ENCODE assay signal across 1 cellular context in genomic region chr2:136023416-136023815, GRCh38.
TF ChIP-seq lines count a peak whose summit lies in the region.

No MANE protein-coding gene starts in this region.

TF ChIP-seq in HepG2, 621 proteins besides CTCF, POLR2A, EP300 and RAD21 (continued from another document and continues in another):
- TF ChIP-seq ARID5B (CRISPR knock-in tag; IDR thresholded peaks at IDR 0.05), result peak; percentile 87
- no peak for TF ChIP-seq ELF4 (CRISPR knock-in tag; IDR thresholded peaks at IDR 0.05; ENCODE audit: borderline replicate concordance)
- TF ChIP-seq ZFX (CRISPR knock-in tag; IDR thresholded peaks at IDR 0.05; ENCODE audit: low read depth), result no peak
- TF ChIP-seq ZBTB33 (CRISPR knock-in tag; IDR thresholded peaks at IDR 0.05), result no peak
- TF ChIP-seq NFKB2 (CRISPR knock-in tag; IDR thresholded peaks at IDR 0.05; ENCODE audit: borderline replicate concordance), result no peak
- no peak for TF ChIP-seq ZSCAN9 (CRISPR knock-in tag; IDR thresholded peaks at IDR 0.05; ENCODE audit: borderline replicate concordance)
- TF ChIP-seq RARA (CRISPR knock-in tag; IDR thresholded peaks at IDR 0.05), result no peak
- TF ChIP-seq, protein P1, sequence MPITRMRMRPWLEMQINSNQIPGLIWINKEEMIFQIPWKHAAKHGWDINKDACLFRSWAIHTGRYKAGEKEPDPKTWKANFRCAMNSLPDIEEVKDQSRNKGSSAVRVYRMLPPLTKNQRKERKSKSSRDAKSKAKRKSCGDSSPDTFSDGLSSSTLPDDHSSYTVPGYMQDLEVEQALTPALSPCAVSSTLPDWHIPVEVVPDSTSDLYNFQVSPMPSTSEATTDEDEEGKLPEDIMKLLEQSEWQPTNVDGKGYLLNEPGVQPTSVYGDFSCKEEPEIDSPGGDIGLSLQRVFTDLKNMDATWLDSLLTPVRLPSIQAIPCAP (CRISPR knock-in tag; IDR thresholded peaks at IDR 0.05; ENCODE audit: low read depth), result no peak
- no peak for TF ChIP-seq SOX6 (IDR thresholded peaks at IDR 0.05)
- TF ChIP-seq SOX6 (CRISPR knock-in tag; IDR thresholded peaks at IDR 0.05), result peak; percentile 87
- no peak for TF ChIP-seq MIXL1 (CRISPR knock-in tag; IDR thresholded peaks at IDR 0.05)
- TF ChIP-seq, protein P2, sequence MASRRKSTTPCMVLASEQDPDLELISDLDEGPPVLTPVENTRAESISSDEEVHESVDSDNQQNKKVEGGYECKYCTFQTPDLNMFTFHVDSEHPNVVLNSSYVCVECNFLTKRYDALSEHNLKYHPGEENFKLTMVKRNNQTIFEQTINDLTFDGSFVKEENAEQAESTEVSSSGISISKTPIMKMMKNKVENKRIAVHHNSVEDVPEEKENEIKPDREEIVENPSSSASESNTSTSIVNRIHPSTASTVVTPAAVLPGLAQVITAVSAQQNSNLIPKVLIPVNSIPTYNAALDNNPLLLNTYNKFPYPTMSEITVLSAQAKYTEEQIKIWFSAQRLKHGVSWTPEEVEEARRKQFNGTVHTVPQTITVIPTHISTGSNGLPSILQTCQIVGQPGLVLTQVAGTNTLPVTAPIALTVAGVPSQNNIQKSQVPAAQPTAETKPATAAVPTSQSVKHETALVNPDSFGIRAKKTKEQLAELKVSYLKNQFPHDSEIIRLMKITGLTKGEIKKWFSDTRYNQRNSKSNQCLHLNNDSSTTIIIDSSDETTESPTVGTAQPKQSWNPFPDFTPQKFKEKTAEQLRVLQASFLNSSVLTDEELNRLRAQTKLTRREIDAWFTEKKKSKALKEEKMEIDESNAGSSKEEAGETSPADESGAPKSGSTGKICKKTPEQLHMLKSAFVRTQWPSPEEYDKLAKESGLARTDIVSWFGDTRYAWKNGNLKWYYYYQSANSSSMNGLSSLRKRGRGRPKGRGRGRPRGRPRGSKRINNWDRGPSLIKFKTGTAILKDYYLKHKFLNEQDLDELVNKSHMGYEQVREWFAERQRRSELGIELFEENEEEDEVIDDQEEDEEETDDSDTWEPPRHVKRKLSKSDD (CRISPR knock-in tag; IDR thresholded peaks at IDR 0.05; ENCODE audit: low read depth), result no peak
- no peak for TF ChIP-seq MTA1 (CRISPR knock-in tag; IDR thresholded peaks at IDR 0.05; ENCODE audit: borderline replicate concordance)
- no peak for TF ChIP-seq HNRNPH1 (optimal IDR thresholded peaks at IDR 0.05; ENCODE audit: low read depth, low read length)
- no peak for TF ChIP-seq ZNF570 (CRISPR knock-in tag; IDR thresholded peaks at IDR 0.05; ENCODE audit: borderline replicate concordance)
- no peak for TF ChIP-seq REL (CRISPR knock-in tag; conservative IDR thresholded peaks at IDR 0.05)
- no peak for TF ChIP-seq PAF1 (CRISPR knock-in tag; IDR thresholded peaks at IDR 0.05)
- TF ChIP-seq NR2F6 (IDR thresholded peaks at IDR 0.05), result no peak
- TF ChIP-seq NR2F6 (CRISPR knock-in tag; IDR thresholded peaks at IDR 0.05), result 0 out of 2 replicates have a peak, but pooled peaks have one; percentile 17
- TF ChIP-seq HDAC1 (CRISPR knock-in tag; IDR thresholded peaks at IDR 0.05), result 0 out of 2 replicates have a peak, but pooled peaks have one; percentile 15
- TF ChIP-seq JUN (CRISPR knock-in tag; IDR thresholded peaks at IDR 0.05), result no peak
- TF ChIP-seq, protein P3, sequence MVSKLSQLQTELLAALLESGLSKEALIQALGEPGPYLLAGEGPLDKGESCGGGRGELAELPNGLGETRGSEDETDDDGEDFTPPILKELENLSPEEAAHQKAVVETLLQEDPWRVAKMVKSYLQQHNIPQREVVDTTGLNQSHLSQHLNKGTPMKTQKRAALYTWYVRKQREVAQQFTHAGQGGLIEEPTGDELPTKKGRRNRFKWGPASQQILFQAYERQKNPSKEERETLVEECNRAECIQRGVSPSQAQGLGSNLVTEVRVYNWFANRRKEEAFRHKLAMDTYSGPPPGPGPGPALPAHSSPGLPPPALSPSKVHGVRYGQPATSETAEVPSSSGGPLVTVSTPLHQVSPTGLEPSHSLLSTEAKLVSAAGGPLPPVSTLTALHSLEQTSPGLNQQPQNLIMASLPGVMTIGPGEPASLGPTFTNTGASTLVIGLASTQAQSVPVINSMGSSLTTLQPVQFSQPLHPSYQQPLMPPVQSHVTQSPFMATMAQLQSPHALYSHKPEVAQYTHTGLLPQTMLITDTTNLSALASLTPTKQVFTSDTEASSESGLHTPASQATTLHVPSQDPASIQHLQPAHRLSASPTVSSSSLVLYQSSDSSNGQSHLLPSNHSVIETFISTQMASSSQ (IDR thresholded peaks at IDR 0.05; ENCODE audit: low read depth), result peak; percentile 94
- TF ChIP-seq, protein P3 (CRISPR knock-in tag; IDR thresholded peaks at IDR 0.05; ENCODE audit: borderline replicate concordance), result peak; percentile 91
- peak; percentile 52 for TF ChIP-seq SOX13 (IDR thresholded peaks at IDR 0.05)
- TF ChIP-seq SOX13 (CRISPR knock-in tag; conservative IDR thresholded peaks at IDR 0.05 in 1 of 2, IDR thresholded peaks at IDR 0.05 in 1 of 2), result peak in 1 of 2 experiments; percentile 94; a peak in 2 of 4 replicates
- TF ChIP-seq IKZF5 (CRISPR knock-in tag; IDR thresholded peaks at IDR 0.05), result peak; percentile 30; the same call in 1 of the 2 replicates
- TF ChIP-seq ZNF746 (CRISPR knock-in tag; IDR thresholded peaks at IDR 0.05), result no peak
- no peak for TF ChIP-seq ZNF562 (CRISPR knock-in tag; IDR thresholded peaks at IDR 0.05; ENCODE audit: borderline replicate concordance)
- TF ChIP-seq GPBP1L1 (CRISPR knock-in tag; IDR thresholded peaks at IDR 0.05), result no peak
- TF ChIP-seq ZBTB25 (CRISPR knock-in tag; IDR thresholded peaks at IDR 0.05), result no peak
- no peak for TF ChIP-seq ZUFSP (CRISPR knock-in tag; IDR thresholded peaks at IDR 0.05; ENCODE audit: borderline replicate concordance)
- TF ChIP-seq, protein P4, sequence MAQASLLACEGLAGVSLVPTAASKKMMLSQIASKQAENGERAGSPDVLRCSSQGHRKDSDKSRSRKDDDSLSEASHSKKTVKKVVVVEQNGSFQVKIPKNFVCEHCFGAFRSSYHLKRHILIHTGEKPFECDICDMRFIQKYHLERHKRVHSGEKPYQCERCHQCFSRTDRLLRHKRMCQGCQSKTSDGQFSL (CRISPR knock-in tag; IDR thresholded peaks at IDR 0.05), result no peak
- TF ChIP-seq RFX1 (IDR thresholded peaks at IDR 0.05), result no peak
- no peak for TF ChIP-seq ZSCAN31 (CRISPR knock-in tag; IDR thresholded peaks at IDR 0.05; ENCODE audit: low read depth)
- no peak for TF ChIP-seq FOXA1 (IDR thresholded peaks at IDR 0.05)
- peak; percentile 53; the same call in 1 of the 2 replicates for TF ChIP-seq FOXA1 (CRISPR knock-in tag; IDR thresholded peaks at IDR 0.05)
- no peak for TF ChIP-seq ZNF615 (CRISPR knock-in tag; IDR thresholded peaks at IDR 0.05; ENCODE audit: borderline replicate concordance)
- TF ChIP-seq MXI1 (IDR thresholded peaks at IDR 0.05; ENCODE audit: borderline replicate concordance, low read depth, low read length), result no peak
- 0 out of 2 replicates have a peak, but pooled peaks have one; percentile 31 for TF ChIP-seq THAP11 (CRISPR knock-in tag; IDR thresholded peaks at IDR 0.05)
